Comparison of ENCODE assay signal across 14 cellular contexts in genomic region chr3:23668430-23668904, GRCh38.
DNase-seq lines count a peak whose midpoint lies in the region; ATAC-seq and TF ChIP-seq lines count a peak whose summit lies in the region.
"Had no signal": no experiment of that assay in that cellular context is flagged by ENCODE, and none has a peak within 500 bp of the region (broad histone marks: within the 10 kb centered on the region; RNA-seq: fewer than 3 reads in every experiment).

No MANE protein-coding gene starts in this region.

- no peaks in the 10 kb centered on the region for H3K9me3 ChIP-seq in IMR-90 (ENCODE audit: control insufficient read depth, insufficient read depth, low read length)
- H3K9me3 ChIP-seq in body of pancreas: no peaks in the 10 kb centered on the region
- H3K9me3 ChIP-seq in mucosa of descending colon: no peaks in the 10 kb centered on the region

- in situ Hi-C loops in IMR-90 (cut with MboI; ENCODE audit: low sequenced_read_pairs): no loop called here

- peak overlapping the region; percentile 49; the same call in 1 of the 2 replicates for H3K56ac ChIP-seq in IMR-90 (ENCODE audit: extremely low read depth, insufficient read depth, low read length)

- peak overlapping the region; percentile 88 for H4K91ac ChIP-seq in IMR-90 (ENCODE audit: insufficient read depth, low read depth, low read length)

- H3K4me3 ChIP-seq in AG09309 (ENCODE audit: control insufficient read depth, low read depth, low read length) (no peak overlapping the region), IMR-90 (ENCODE audit: insufficient read depth, low read depth, low read length) (no peak overlapping the region), body of pancreas (no peak overlapping the region), mucosa of descending colon (no peak overlapping the region)

- peak overlapping the region; percentile 53 for H2AK9ac ChIP-seq in IMR-90 (replicated peaks; ENCODE audit: low read depth, low read length, poor library complexity)

- H2AFZ ChIP-seq in IMR-90 (replicated peaks; ENCODE audit: low read length, poor library complexity): peak overlapping the region; percentile 49

- H2BK120ac ChIP-seq in IMR-90 (ENCODE audit: low read depth, low read length): peak overlapping the region; percentile 84

- CTCF ChIA-PET in IMR-90 (lab: Yijun Ruan, JAX): interaction anchor here (0.6 to 1.6 kb wide), 2 partner anchors 15 to 486 kb away, joined by 3 to 4 read pairs; no protein-coding TSS in a partner anchor

- H3K4me1 ChIP-seq in IMR-90 (ENCODE audit: control insufficient read depth, insufficient read depth, low read length) (peaks cover 9% of the 10 kb centered on the region), body of pancreas (peaks cover 6% of the 10 kb centered on the region), mucosa of descending colon (ENCODE audit: low read depth) (peaks cover 5% of the 10 kb centered on the region)

- peak overlapping the region; percentile 86; the same call in 2 of the 3 replicates for H2BK15ac ChIP-seq in IMR-90 (ENCODE audit: low read depth, low read length)

- peak overlapping the region; percentile 88 for H2BK5ac ChIP-seq in IMR-90 (ENCODE audit: low read depth, low read length, poor library complexity, severe bottlenecking)

- H3K79me1 ChIP-seq in IMR-90 (ENCODE audit: low read depth in 1 of 2, low read length in 2 of 2): no peaks in the 10 kb centered on the region

- peaks cover 10% of the 10 kb centered on the region for H3K9me1 ChIP-seq in IMR-90 (ENCODE audit: insufficient read depth, low read length)

- peak overlapping the region; percentile 47; the same call in 1 of the 2 replicates for H4K5ac ChIP-seq in IMR-90 (ENCODE audit: low read depth, low read length)

- BruUV-seq in IMR-90 (replicated peaks; lab: Mats Ljungman, UMichigan): no TSS peak

- peak overlapping the region; percentile 73 for H3K14ac ChIP-seq in IMR-90 (replicated peaks; ENCODE audit: low read depth, low read length)

- TF ChIP-seq POLR2A in IMR-90 (IDR thresholded peaks at IDR 0.05; ENCODE audit: low read depth, low read length): no peak
- TF ChIP-seq POLR2A in body of pancreas (IDR thresholded peaks at IDR 0.05): no peak

- H2AK5ac ChIP-seq in IMR-90 (ENCODE audit: low read depth, low read length): peak overlapping the region; percentile 90

- no peaks in the 10 kb centered on the region for H4K20me1 ChIP-seq in IMR-90 (ENCODE audit: insufficient read depth, low read length)

- H3K23ac ChIP-seq in IMR-90 (ENCODE audit: low read depth, low read length): peak overlapping the region; percentile 66; the same call in 1 of the 2 replicates

- H3K36me3 ChIP-seq in IMR-90 (ENCODE audit: control insufficient read depth, insufficient read depth, low read length) (no peaks in the 10 kb centered on the region), body of pancreas (replicated peaks in 1 of 2; ENCODE audit: insufficient read depth in 1 of 2, low read depth in 2 of 2) (no peaks in the 10 kb centered on the region), mucosa of descending colon (ENCODE audit: low read depth) (no peaks in the 10 kb centered on the region)

- peak; percentile 81 for DNase-seq in AG09309 (ENCODE audit: low read depth)
- DNase-seq in IMR-90: peak; percentile 94
- DNase-seq in body of pancreas: peak in 1 of 4 donors; percentile 8
- no peak for DNase-seq in mucosa of descending colon
- DNase-seq in SK-N-DZ (ENCODE audit: low spot score): no peak
- no peak for DNase-seq in KG1 (lab: John Stamatoyannopoulos, UW)
- DNase-seq: activated CD4-positive, alpha-beta memory T cell treated with anti-CD3 and anti-CD28 coated beads for 36 hours; aorta; CD4-positive, alpha-beta memory T cell; glutamatergic neuron; NCI-H146 had no signal

- H3K4me2 ChIP-seq in IMR-90 (ENCODE audit: low read depth, low read length): peak overlapping the region; percentile 45

- H3K4ac ChIP-seq in IMR-90 (ENCODE audit: low read depth, low read length): peak overlapping the region; percentile 78

- POLR2A ChIA-PET in IMR-90 (lab: Charles Lee; ENCODE audit: unreplicated experiment): no interaction called here

- peak overlapping the region; percentile 76 for H3K27ac ChIP-seq in IMR-90 (ENCODE audit: insufficient read depth, low read length)
- H3K27ac ChIP-seq in body of pancreas: peak overlapping the region in 1 of 4 donors; percentile 16

- intact Hi-C loops in IMR-90 (cut with micrococcal nuclease): no loop called here
- intact Hi-C loops in body of pancreas (cut with DNase I): no loop called here
- intact Hi-C loops in mucosa of descending colon (cut with DNase I, micrococcal nuclease): no loop called here

- 27% methylated on average over 3 of the region's 4 CpGs; no CpG with 5 or more reads in 1 of the 2 experiments for WGBS in IMR-90 (ENCODE audit: extremely low coverage in 2 of 2, insufficient read length in 1 of 2), 2 experiments
- WGBS in body of pancreas, 2 donors: 59 to 68% methylated on average over 4 of the region's 4 CpGs

- H2BK20ac ChIP-seq in IMR-90 (ENCODE audit: low read depth, low read length): peak overlapping the region; percentile 94

- peak; percentile 16; the same call in 1 of the 2 replicates for TF ChIP-seq RAD21 in IMR-90 (IDR thresholded peaks at IDR 0.05; ENCODE audit: low read length)

- dilution Hi-C loops in IMR-90 (cut with HindIII; ENCODE audit: low sequenced_read_pairs, unreplicated experiment): no loop called here

- TF ChIP-seq CTCF in AG09309 (IDR thresholded peaks at IDR 0.05; ENCODE audit: control insufficient read depth, insufficient read depth, low read depth, low read length, missing control alignments) (no peak), IMR-90 (conservative IDR thresholded peaks at IDR 0.05; ENCODE audit: low read depth, low read length) (no peak), body of pancreas (IDR thresholded peaks at IDR 0.05) (no peak), mucosa of descending colon (IDR thresholded peaks at IDR 0.05) (no peak)

- H4K8ac ChIP-seq in IMR-90 (ENCODE audit: low read depth in 2 of 2, low read length in 2 of 2): peak overlapping the region; percentile 30 to 81; a peak in 3 of 4 replicates

- H3K18ac ChIP-seq in IMR-90 (ENCODE audit: low read depth, low read length): peak overlapping the region; percentile 91

- no peak overlapping the region for H3K9ac ChIP-seq in IMR-90 (ENCODE audit: low read depth, low read length)

- ATAC-seq in IMR-90 (ENCODE audit: low read depth) (peak; percentile 87), body of pancreas (peak; percentile 65), mucosa of descending colon (peak; percentile 60), HG02840 (IDR thresholded peaks at IDR 0.05; ENCODE audit: low FRiP score, unreplicated experiment) (no peak), GM19463 (IDR thresholded peaks at IDR 0.05; ENCODE audit: unreplicated experiment) (no peak)
- ATAC-seq: Right ventricle myocardium inferior had no signal

- H3K27me3 ChIP-seq in IMR-90 (ENCODE audit: control insufficient read depth, insufficient read depth, low read length) (no peaks in the 10 kb centered on the region), body of pancreas (peaks cover 0 to 3% of the 10 kb centered on the region in 2 donors)

TF ChIP-seq in IMR-90, 13 proteins besides CTCF, POLR2A, EP300 and RAD21:
- TF ChIP-seq CEBPB (IDR thresholded peaks at IDR 0.05; ENCODE audit: low read depth, low read length) (peak; percentile 64; the same call in 1 of the 2 replicates), MXI1 (IDR thresholded peaks at IDR 0.05; ENCODE audit: borderline replicate concordance, low read depth, low read length) (no peak), BHLHE40 (IDR thresholded peaks at IDR 0.05; ENCODE audit: low read depth, low read length) (peak; percentile 21; the same call in 1 of the 2 replicates), FOS (IDR thresholded peaks at IDR 0.05; ENCODE audit: low read depth, low read length) (peak; percentile 91)

Comparison
In these comparisons a context has a peak if more than half of its experiments do, and no peak if none do; other contexts are left out.
1. DNase-seq: peak in AG09309 (single experiment) and IMR-90 (single experiment); none in mucosa of descending colon (0 of 3), SK-N-DZ (single experiment) and KG1 (single experiment).
2. ATAC-seq: peak in IMR-90 (single experiment), body of pancreas (single experiment) and mucosa of descending colon (single experiment); none in HG02840 (single experiment) and GM19463 (single experiment).